In the genomic region with DNA sequence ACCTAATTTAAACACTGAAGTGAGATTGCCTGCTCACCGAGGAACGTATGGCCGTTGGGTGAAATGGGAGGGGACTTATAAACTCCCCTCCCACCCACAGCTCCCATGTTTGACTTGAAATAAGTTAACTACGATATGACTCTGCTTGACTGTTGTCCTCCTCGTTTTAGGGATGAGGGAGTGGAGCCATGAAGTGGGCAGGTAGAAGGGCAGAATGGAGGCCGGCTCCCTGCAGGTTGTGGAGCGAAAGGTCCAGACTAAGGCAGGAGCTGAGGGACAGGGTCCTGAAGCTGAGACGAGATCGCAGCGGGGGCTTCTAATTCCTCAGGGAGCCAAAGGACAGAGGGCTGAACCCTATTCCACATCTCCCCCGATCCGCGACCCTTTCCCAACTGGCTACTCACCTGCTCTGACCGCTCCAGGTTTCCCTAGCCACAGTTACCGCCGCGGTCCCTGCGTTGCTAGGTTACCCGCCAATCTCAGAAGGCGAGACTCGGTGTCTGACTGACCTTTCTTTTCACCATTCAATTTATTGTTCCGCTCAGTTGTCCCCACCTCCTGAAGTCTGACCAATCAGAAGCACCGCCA, we compare ENCODE assay signal across 8 cellular contexts. TPM values are rescaled to one million over a fixed set of nuclear protein-coding genes. Genes with fewer than 3 reads are reported as not detected.
DNase-seq lines count a peak whose midpoint lies in the region; ATAC-seq and TF ChIP-seq lines count a peak whose summit lies in the region.

No MANE protein-coding gene starts in this region.

- DNase-seq in DMS53 treated with DMSO at 0.1 percent for 48 hours (lab: John Stamatoyannopoulos, UW; ENCODE audit: unreplicated experiment) (peak; percentile 74), adipocyte (ENCODE audit: low read depth) (peak; percentile 30), lung (ENCODE audit: low spot score) (no peak), SW480 (ENCODE audit: low spot score) (no peak)
- DNase-seq in stimulated activated CD8-positive, alpha-beta memory T cell treated with anti-CD3 and anti-CD28 coated beads, Interleukin-4, amount 100 ng/mL, for 48 hours: no peak

- H3K9me3 ChIP-seq in adipocyte (ENCODE audit: control insufficient read depth, low read length): no peaks in the 10 kb centered on the region
- H3K9me3 ChIP-seq in lung (ENCODE audit: control insufficient read depth in 2 of 2, insufficient read depth in 1 of 2, low read length in 1 of 2): no peaks in the 10 kb centered on the region

- peak overlapping the region; percentile 66 for H3K9ac ChIP-seq in adipocyte (ENCODE audit: low read length)

- ATAC-seq in HG03460 (IDR thresholded peaks at IDR 0.05; ENCODE audit: unreplicated experiment) (peak; percentile 0), lung (ENCODE audit: insufficient read depth, low FRiP score) (no peak), GM18858 (IDR thresholded peaks at IDR 0.05; ENCODE audit: unreplicated experiment) (no peak), GM19452 (IDR thresholded peaks at IDR 0.05; ENCODE audit: unreplicated experiment) (no peak)

- peaks cover 46% of the 10 kb centered on the region for H3K4me1 ChIP-seq in adipocyte (ENCODE audit: control insufficient read depth, insufficient read depth, low read length)
- H3K4me1 ChIP-seq in lung (ENCODE audit: control insufficient read depth in 2 of 2, insufficient read depth in 2 of 2, low read length in 2 of 2): peaks cover 4 to 7% of the 10 kb centered on the region in 2 donors

- H3K36me3 ChIP-seq in adipocyte (ENCODE audit: control insufficient read depth, insufficient read depth, low read length, severe bottlenecking) (no peaks in the 10 kb centered on the region), lung (ENCODE audit: control insufficient read depth in 2 of 2, insufficient read depth in 2 of 2, low read length in 2 of 2) (no peaks in the 10 kb centered on the region)

- peak overlapping the region; percentile 85 for H3K4me3 ChIP-seq in adipocyte (ENCODE audit: low read length)
- H3K4me3 ChIP-seq in lung: peak overlapping the region; percentile 38

- peak overlapping the region in 1 of 2 donors; percentile 86 for H3K27ac ChIP-seq in lung (ENCODE audit: low read depth in 1 of 2, low read length in 1 of 2)

- H3K27me3 ChIP-seq in adipocyte (replicated peaks; ENCODE audit: control insufficient read depth, insufficient read depth, low read length): no peaks in the 10 kb centered on the region
- H3K27me3 ChIP-seq in lung (ENCODE audit: control insufficient read depth, insufficient read depth): no peaks in the 10 kb centered on the region

- WGBS in lung, 2 donors: 0 to 1% methylated on average over 23 of the region's 23 CpGs

- no peak for TF ChIP-seq CTCF in lung (IDR thresholded peaks at IDR 0.05; ENCODE audit: control extremely low read depth, extremely low read depth)

RNA-seq across cellular contexts. Expression of gene TPCN1, which starts 0.6 kb away (rescaled TPM):
- 10 to 100 TPM; 32.0 to 61.7 TPM for total RNA-seq in lung
- 10 to 100 TPM; 20.8 to 29.4 TPM for polyA plus RNA-seq in lung

RNA-seq across cellular contexts. Expression of gene RITA1, which starts 35.2 kb away (rescaled TPM):
- 10 to 100 TPM in 1 of 2 donors, 1 to 10 TPM in 1; 9.1 to 19.7 TPM for total RNA-seq in lung
- 10 to 100 TPM; 12.3 to 16.2 TPM for polyA plus RNA-seq in lung

RNA-seq across cellular contexts. Expression of gene DDX54, which starts 35.4 kb away (rescaled TPM):
- total RNA-seq in lung: 10 to 100 TPM; 17.9 to 75.3 TPM
- polyA plus RNA-seq in lung: 10 to 100 TPM; 43.6 to 60.2 TPM

Comparison
In these comparisons a context has a peak if more than half of its experiments do, and no peak if none do; other contexts are left out.
1. DNase-seq: peak in DMS53 treated with DMSO at 0.1 percent for 48 hours (single experiment) and adipocyte (single experiment); none in lung (single experiment), SW480 (single experiment) and stimulated activated CD8-positive, alpha-beta memory T cell treated with anti-CD3 and anti-CD28 coated beads, Interleukin-4, amount 100 ng/mL, for 48 hours (single experiment).